In genomic region chr20:33601016-33601415, GRCh38 we compare ENCODE assay signal across 31 cellular contexts.
"Had no signal": no experiment of that assay in that cellular context is flagged by ENCODE, and none has a peak within 500 bp of the region (broad histone marks: within the 10 kb centered on the region; RNA-seq: fewer than 3 reads in every experiment).

No MANE protein-coding gene starts in this region.

- H3K27ac Mint-ChIP-seq: activated CD4-positive, alpha-beta memory T cell treated with anti-CD3 and anti-CD28 coated beads for 36 hours; activated CD4-positive, alpha-beta T cell treated with anti-CD3 and anti-CD28 coated beads for 36 hours; activated CD4-positive, alpha-beta T cell treated with anti-CD3 and anti-CD28 coated beads, Interleukin-2, amount 10 ng/mL, durations not matched to agents 24 days and 14 days; activated CD8-positive, alpha-beta memory T cell treated with anti-CD3 and anti-CD28 coated beads, Interleukin-2, amount 10 ng/mL, durations not matched to agents 7 days and 5 days; activated CD8-positive, alpha-beta T cell treated with anti-CD3 and anti-CD28 coated beads, Interleukin-2, amount 10 ng/mL, durations not matched to agents 7 days and 5 days; activated naive CD8-positive, alpha-beta T cell; activated T-helper 2 cell treated with anti-CD3 and anti-CD28 coated beads, Interferon-gamma antibody, Interleukin-2, Interleukin-4, amounts not matched to agents 10 μg/mL and 5 μg/mL and 100 μg/mL, durations not matched to agents 14 hours and 24 hours and 36 hours; T-helper 1 cell treated with Interleukin-12 subunit alpha and Interleukin-12 subunit beta and Interleukin-4 antibody, amounts not matched to agents 30 μg/mL and 1 μg/mL, for 36 hours; T-helper 2 cell treated with Interferon-gamma antibody and Interleukin-4, amounts not matched to agents 5 μg/mL and 100 μg/mL, for 36 hours had no signal

- H3K4me3 Mint-ChIP-seq: activated CD4-positive, alpha-beta memory T cell treated with anti-CD3 and anti-CD28 coated beads for 36 hours; activated CD4-positive, alpha-beta T cell treated with anti-CD3 and anti-CD28 coated beads for 36 hours; activated CD4-positive, alpha-beta T cell treated with anti-CD3 and anti-CD28 coated beads, Interleukin-2, amount 10 ng/mL, durations not matched to agents 24 days and 14 days; activated CD8-positive, alpha-beta memory T cell treated with anti-CD3 and anti-CD28 coated beads, Interleukin-2, amount 10 ng/mL, durations not matched to agents 7 days and 5 days; activated CD8-positive, alpha-beta T cell treated with anti-CD3 and anti-CD28 coated beads, Interleukin-2, amount 10 ng/mL, durations not matched to agents 7 days and 5 days; activated naive CD8-positive, alpha-beta T cell; activated T-helper 1 cell treated with anti-CD3 and anti-CD28 coated beads, Interleukin-12 subunit alpha, Interleukin-12 subunit beta, Interleukin-2, Interleukin-4 antibody, amounts not matched to agents 30 ng/mL and 10 ng/mL and 1 ng/mL, durations not matched to agents 14 hours and 24 hours and 36 hours; endodermal cell; T-helper 1 cell treated with Interleukin-12 subunit alpha and Interleukin-12 subunit beta and Interleukin-4 antibody, amounts not matched to agents 30 μg/mL and 1 μg/mL, for 36 hours; T-helper 2 cell treated with Interferon-gamma antibody and Interleukin-4, amounts not matched to agents 5 μg/mL and 100 μg/mL, for 36 hours had no signal

- ATAC-seq: activated CD4-positive, alpha-beta T cell treated with anti-CD3 and anti-CD28 coated beads for 36 hours; activated CD8-positive, alpha-beta memory T cell treated with anti-CD3 and anti-CD28 coated beads, Interleukin-2, amount 10 ng/mL, durations not matched to agents 7 days and 5 days; activated CD8-positive, alpha-beta T cell treated with anti-CD3 and anti-CD28 coated beads, Interleukin-2, amount 10 ng/mL, durations not matched to agents 7 days and 5 days; foreskin keratinocyte; gastrocnemius medialis; heart left ventricle had no signal

- FAIRE-seq: astrocyte, colon had no signal

- H3K27me3 ChIP-seq: esophagus muscularis mucosa, foreskin keratinocyte, gastrocnemius medialis, heart left ventricle had no signal

- H3K4me3 ChIP-seq: esophagus muscularis mucosa, gastrocnemius medialis, heart left ventricle had no signal

- DNase-seq: activated CD4-positive, alpha-beta memory T cell treated with anti-CD3 and anti-CD28 coated beads for 36 hours; activated CD4-positive, alpha-beta T cell treated with anti-CD3 and anti-CD28 coated beads for 36 hours; activated CD4-positive, alpha-beta T cell treated with anti-CD3 and anti-CD28 coated beads, Interleukin-2, amount 10 ng/mL, durations not matched to agents 24 days and 14 days; activated CD4-positive, CD25-positive, alpha-beta regulatory T cell; activated CD4-positive, CD25-positive, alpha-beta regulatory T cell treated with anti-CD3 and anti-CD28 coated beads, Interleukin-2, amount 50 U/mL, for 72 hours; activated CD8-positive, alpha-beta memory T cell treated with anti-CD3 and anti-CD28 coated beads, Interleukin-2, amount 10 ng/mL, durations not matched to agents 7 days and 5 days; activated CD8-positive, alpha-beta memory T cell treated with anti-CD3 and anti-CD28 coated beads, Interleukin-2, amount 50 U/mL, for 4 hours; activated CD8-positive, alpha-beta T cell treated with anti-CD3 and anti-CD28 coated beads, Interleukin-2, amount 10 ng/mL, durations not matched to agents 7 days and 5 days; activated effector memory CD4-positive, alpha-beta T cell treated with anti-CD3 and anti-CD28 coated beads, Interleukin-2, amount 50 U/mL, for 16 hours; activated naive CD4-positive, alpha-beta T cell treated with anti-CD3 and anti-CD28 coated beads, Interleukin-2, amount 50 U/mL, for 16 hours; activated T-cell treated with anti-CD3 and anti-CD28 coated beads, Interleukin-2, amount 50 U/mL, for 1 hour; activated T-cell treated with anti-CD3 and anti-CD28 coated beads, Interleukin-2, amount 50 U/mL, for 48 hours; amniotic stem cell; anterior cingulate cortex; caudate nucleus; effector CD8-positive, alpha-beta T cell; endodermal cell; foreskin keratinocyte; gastrocnemius medialis; glutamatergic neuron; heart left ventricle; hypothalamus; T1000 had no signal

- H3K4me1 Mint-ChIP-seq: endodermal cell had no signal

- H3K27me3 Mint-ChIP-seq: activated CD4-positive, alpha-beta memory T cell treated with anti-CD3 and anti-CD28 coated beads for 36 hours; activated CD4-positive, alpha-beta T cell treated with anti-CD3 and anti-CD28 coated beads for 36 hours; activated CD4-positive, alpha-beta T cell treated with anti-CD3 and anti-CD28 coated beads, Interleukin-2, amount 10 ng/mL, durations not matched to agents 24 days and 14 days; activated CD8-positive, alpha-beta memory T cell treated with anti-CD3 and anti-CD28 coated beads, Interleukin-2, amount 10 ng/mL, durations not matched to agents 7 days and 5 days; activated naive CD8-positive, alpha-beta T cell had no signal

- H3K27ac ChIP-seq: esophagus muscularis mucosa, foreskin keratinocyte, gastrocnemius medialis, heart left ventricle had no signal

- H3K9me3 Mint-ChIP-seq: activated CD4-positive, alpha-beta memory T cell treated with anti-CD3 and anti-CD28 coated beads for 36 hours; activated T-helper 1 cell treated with anti-CD3 and anti-CD28 coated beads, Interleukin-12 subunit alpha, Interleukin-12 subunit beta, Interleukin-2, Interleukin-4 antibody, amounts not matched to agents 30 ng/mL and 10 ng/mL and 1 ng/mL, durations not matched to agents 14 hours and 24 hours and 36 hours; activated T-helper 2 cell treated with anti-CD3 and anti-CD28 coated beads, Interferon-gamma antibody, Interleukin-2, Interleukin-4, amounts not matched to agents 10 μg/mL and 5 μg/mL and 100 μg/mL, durations not matched to agents 14 hours and 24 hours and 36 hours; T-helper 1 cell treated with Interleukin-12 subunit alpha and Interleukin-12 subunit beta and Interleukin-4 antibody, amounts not matched to agents 30 μg/mL and 1 μg/mL, for 36 hours; T-helper 2 cell treated with Interferon-gamma antibody and Interleukin-4, amounts not matched to agents 5 μg/mL and 100 μg/mL, for 36 hours had no signal

- H3K36me3 ChIP-seq: gastrocnemius medialis had no signal
